ENCODE assay signal across 14 cellular contexts in genomic region chr3:196778755-196779154, GRCh38. TPM values are rescaled to one million over a fixed set of nuclear protein-coding genes. Genes with fewer than 3 reads are reported as not detected.
DNase-seq lines count a peak whose midpoint lies in the region; ATAC-seq, FAIRE-seq and TF ChIP-seq lines count a peak whose summit lies in the region.
"Had no signal": no experiment of that assay in that cellular context is flagged by ENCODE, and none has a peak within 500 bp of the region (broad histone marks: within the 10 kb centered on the region; RNA-seq: fewer than 3 reads in every experiment).

No MANE protein-coding gene starts in this region.

- H3K79me2 ChIP-seq in mammary epithelial cell (ENCODE audit: insufficient read depth, low read length) = peaks cover 85% of the 10 kb centered on the region
- H3K79me2 ChIP-seq in keratinocyte (ENCODE audit: control insufficient read depth, insufficient read depth, low read length) = peaks cover 69% of the 10 kb centered on the region

- H2AFZ ChIP-seq in mammary epithelial cell (ENCODE audit: low read depth, low read length) (no peak overlapping the region), keratinocyte (ENCODE audit: control insufficient read depth, low read length) (no peak overlapping the region)

- peak; percentile 81 for FAIRE-seq in keratinocyte (lab: Jason Lieb, UNC)

- H3K36me3 Mint-ChIP-seq in natural killer cell = no peaks in the 10 kb centered on the region
- H3K36me3 Mint-ChIP-seq in natural killer cell treated with Interleukin-12 subunit alpha and Interleukin-12 subunit beta and Interleukin-15 and Interleukin-18, amount 100 ng/mL, for 72 hours = peaks cover 14% of the 10 kb centered on the region

- no peak overlapping the region for H3K4me3 Mint-ChIP-seq in natural killer cell
- H3K4me3 Mint-ChIP-seq in natural killer cell treated with Interleukin-12 subunit alpha and Interleukin-12 subunit beta and Interleukin-15 and Interleukin-18, amount 100 ng/mL, for 72 hours = no peak overlapping the region
- H3K4me3 Mint-ChIP-seq: stimulated activated naive B cell treated with anti-CD40 and anti-IgM and Interleukin-4, amounts not matched to agents 10 μg/mL and 1 μg/mL and 100 μg/mL, for 72 hours had no signal

- H3K4me1 ChIP-seq in mammary epithelial cell (ENCODE audit: insufficient read depth, low read length) (peaks cover 32% of the 10 kb centered on the region), keratinocyte (ENCODE audit: control insufficient read depth, extremely low read depth, insufficient read depth, low read length) (peaks cover 37% of the 10 kb centered on the region), testis (peaks cover 10% of the 10 kb centered on the region)

- H3K9ac ChIP-seq in mammary epithelial cell (ENCODE audit: insufficient read depth, low read length) (no peak overlapping the region), keratinocyte (ENCODE audit: control insufficient read depth, extremely low read depth, insufficient read depth, low read length) (no peak overlapping the region)

- no peaks in the 10 kb centered on the region for H3K27me3 Mint-ChIP-seq in natural killer cell (ENCODE audit: low read depth in 2 of 2)
- no peaks in the 10 kb centered on the region for H3K27me3 Mint-ChIP-seq in natural killer cell treated with Interleukin-12 subunit alpha and Interleukin-12 subunit beta and Interleukin-15 and Interleukin-18, amount 100 ng/mL, for 72 hours
- H3K27me3 Mint-ChIP-seq: stimulated activated naive B cell treated with anti-CD40 and anti-IgM and Interleukin-4, amounts not matched to agents 10 μg/mL and 1 μg/mL and 100 μg/mL, for 72 hours had no signal

- 1% methylated on average over 4 of the region's 4 CpGs for WGBS in mammary epithelial cell (ENCODE audit: low coverage, missing lambda C conversion rate)
- 61 to 64% methylated on average over 4 of the region's 4 CpGs for WGBS in testis, 2 donors

- TF ChIP-seq POLR2A in testis (IDR thresholded peaks at IDR 0.05) = no peak

- no peaks in the 10 kb centered on the region for H3K9me3 ChIP-seq in mammary epithelial cell (replicated peaks; ENCODE audit: insufficient read depth, low read length)
- peaks cover 7% of the 10 kb centered on the region for H3K9me3 ChIP-seq in keratinocyte (ENCODE audit: control insufficient read depth, low read depth, low read length)
- no peaks in the 10 kb centered on the region for H3K9me3 ChIP-seq in testis

- no TSS peak for BruUV-seq in mammary epithelial cell (replicated peaks; lab: Mats Ljungman, UMichigan)

- H3K27ac ChIP-seq in mammary epithelial cell (ENCODE audit: insufficient read depth, low read depth, low read length) (peak overlapping the region; percentile 4), keratinocyte (ENCODE audit: control insufficient read depth, insufficient read depth, low read length) (peak overlapping the region; percentile 80), testis (peak overlapping the region; percentile 18 to 37)

- no peak for ATAC-seq in natural killer cell
- ATAC-seq in natural killer cell treated with Interleukin-12 subunit alpha and Interleukin-12 subunit beta and Interleukin-15 and Interleukin-18, amount 100 ng/mL, for 72 hours = no peak
- ATAC-seq: stimulated activated naive B cell treated with anti-CD40 and anti-IgM and Interleukin-4, amounts not matched to agents 10 μg/mL and 1 μg/mL and 100 μg/mL, for 72 hours had no signal

- H3K4me1 Mint-ChIP-seq in natural killer cell = peaks cover 53 to 59% of the 10 kb centered on the region in 2 donors
- peaks cover 43 to 47% of the 10 kb centered on the region in 2 donors for H3K4me1 Mint-ChIP-seq in natural killer cell treated with Interleukin-12 subunit alpha and Interleukin-12 subunit beta and Interleukin-15 and Interleukin-18, amount 100 ng/mL, for 72 hours (ENCODE audit: low read depth in 2 of 2)

- no peak overlapping the region for H3K4me3 ChIP-seq in mammary epithelial cell (replicated peaks in 1 of 3; ENCODE audit: insufficient read depth in 1 of 3, low read depth in 2 of 3, low read length in 3 of 3)
- peak overlapping the region in 2 of 3 experiments; percentile 16 to 34 for H3K4me3 ChIP-seq in keratinocyte (ENCODE audit: control insufficient read depth in 2 of 3, extremely low read depth in 1 of 3, insufficient read depth in 2 of 3, low read depth in 1 of 3, low read length in 3 of 3)
- H3K4me3 ChIP-seq in testis = no peak overlapping the region
- H3K4me3 ChIP-seq: lung had no signal

- intact Hi-C loops in natural killer cell (cut with micrococcal nuclease) = no loop called here
- intact Hi-C loops in mammary epithelial cell (cut with micrococcal nuclease) = loop anchor here (2.0 kb wide), 1 partner anchor 14 kb away; no protein-coding TSS in a partner anchor
- intact Hi-C loops in testis (cut with DNase I; ENCODE audit: low total_unique reads) = no loop called here
- intact Hi-C loops in posterior cingulate gyrus (cut with DNase I) = no loop called here

- H3K9me3 Mint-ChIP-seq in natural killer cell = no peaks in the 10 kb centered on the region
- H3K9me3 Mint-ChIP-seq in natural killer cell treated with Interleukin-12 subunit alpha and Interleukin-12 subunit beta and Interleukin-15 and Interleukin-18, amount 100 ng/mL, for 72 hours = no peaks in the 10 kb centered on the region

- dilution Hi-C loops in mammary epithelial cell (cut with HindIII; ENCODE audit: low sequenced_read_pairs) (no loop called here), keratinocyte (cut with MboI; ENCODE audit: extremely low pct_ligation_motif_present, low sequenced_read_pairs) (no loop called here)

- in situ Hi-C loops in mammary epithelial cell (cut with MboI; ENCODE audit: low sequenced_read_pairs in 2 of 2) = no loop called here

- H3K27me3 ChIP-seq in mammary epithelial cell (ENCODE audit: insufficient read depth, low read length) (no peaks in the 10 kb centered on the region), keratinocyte (ENCODE audit: control insufficient read depth, extremely low read depth, insufficient read depth, low read length) (no peaks in the 10 kb centered on the region), testis (no peaks in the 10 kb centered on the region)

- CTCF ChIA-PET in mammary epithelial cell (lab: Charles Lee; ENCODE audit: low non-redundant PET) = no interaction called here

- H4K20me1 ChIP-seq in mammary epithelial cell (ENCODE audit: insufficient read depth, low read length) (peaks cover 2% of the 10 kb centered on the region), keratinocyte (ENCODE audit: control insufficient read depth, extremely low read depth, insufficient read depth, low read length) (peaks cover 2% of the 10 kb centered on the region)

- DNase-seq in natural killer cell = no peak
- DNase-seq in natural killer cell treated with Interleukin-12 subunit alpha and Interleukin-12 subunit beta and Interleukin-15 and Interleukin-18, amount 100 ng/mL, for 72 hours (ENCODE audit: low spot score) = no peak
- DNase-seq in mammary epithelial cell = peak; percentile 84
- peak; percentile 93 for DNase-seq in keratinocyte (ENCODE audit: low read depth, low spot score)
- DNase-seq in testis = peak; percentile 33
- no peak for DNase-seq in NCI-H187 (lab: John Stamatoyannopoulos, UW)
- no peak for DNase-seq in NOMO-1 treated with dmso at 0.1 percent for 144 hours (lab: John Stamatoyannopoulos, UW; ENCODE audit: unreplicated experiment)
- no peak for DNase-seq in posterior cingulate gyrus
- DNase-seq: activated CD4-positive, CD25-positive, alpha-beta regulatory T cell treated with anti-CD3 and anti-CD28 coated beads, Interleukin-2, amount 50 U/mL, for 72 hours; activated gamma-delta T cell; SHP77 treated with DMSO at 0.1 percent for 48 hours; stimulated activated CD4-positive, alpha-beta T cell treated with anti-CD3 and anti-CD28 coated beads, Interleukin-12 subunit alpha, Interleukin-12 subunit beta, amount 100 ng/mL, for 4 hours; stimulated activated naive B cell treated with anti-CD40 and anti-IgM and Interleukin-4, amounts not matched to agents 10 μg/mL and 1 μg/mL and 100 μg/mL, for 72 hours had no signal

- no peaks in the 10 kb centered on the region for H3K9me1 ChIP-seq in keratinocyte (ENCODE audit: control insufficient read depth, extremely low read depth, insufficient read depth, low read length)

- TF ChIP-seq CTCF in natural killer cell (IDR thresholded peaks at IDR 0.05) = no peak
- TF ChIP-seq CTCF in mammary epithelial cell (conservative IDR thresholded peaks at IDR 0.05 in 1 of 2, IDR thresholded peaks at IDR 0.05 in 1 of 2; ENCODE audit: extremely low read depth in 1 of 2, insufficient read depth in 1 of 2, low read depth in 1 of 2, low read length in 2 of 2) = no peak
- TF ChIP-seq CTCF in keratinocyte (optimal IDR thresholded peaks at IDR 0.05 in 1 of 3, IDR thresholded peaks at IDR 0.05 in 1 of 3, conservative IDR thresholded peaks at IDR 0.05 in 1 of 3; ENCODE audit: extremely low read depth in 1 of 3, insufficient read depth in 2 of 3, low read length in 3 of 3) = no peak
- TF ChIP-seq CTCF in testis (IDR thresholded peaks at IDR 0.05) = no peak

- H3K4me2 ChIP-seq in mammary epithelial cell (ENCODE audit: insufficient read depth, low read depth, low read length) (peak overlapping the region; percentile 71), keratinocyte (ENCODE audit: control insufficient read depth, extremely low read depth, insufficient read depth, low read depth, low read length) (peak overlapping the region; percentile 75)

- H3K36me3 ChIP-seq in mammary epithelial cell (ENCODE audit: insufficient read depth, low read length) = no peaks in the 10 kb centered on the region
- peaks cover 16 to 21% of the 10 kb centered on the region in 2 experiments for H3K36me3 ChIP-seq in keratinocyte (ENCODE audit: control insufficient read depth in 2 of 2, extremely low read depth in 1 of 2, insufficient read depth in 2 of 2, low read length in 2 of 2)
- no peaks in the 10 kb centered on the region for H3K36me3 ChIP-seq in testis (ENCODE audit: low read depth, missing control alignments)

- peak overlapping the region; percentile 1 to 74 for H3K27ac Mint-ChIP-seq in natural killer cell
- H3K27ac Mint-ChIP-seq in natural killer cell treated with Interleukin-12 subunit alpha and Interleukin-12 subunit beta and Interleukin-15 and Interleukin-18, amount 100 ng/mL, for 72 hours = no peak overlapping the region
- H3K27ac Mint-ChIP-seq: stimulated activated naive B cell treated with anti-CD40 and anti-IgM and Interleukin-4, amounts not matched to agents 10 μg/mL and 1 μg/mL and 100 μg/mL, for 72 hours had no signal

RNA-seq across cellular contexts. Expression of gene PAK2, which starts 39.1 kb away (rescaled TPM):
- total RNA-seq in natural killer cell (10 to 100 TPM; 64.5 to 68.6 (median 66.4) TPM), mammary epithelial cell (10 to 100 TPM; 29.5 to 83.7 TPM), testis (10 to 100 TPM; 47.4 to 49.2 TPM)
- total RNA-seq in natural killer cell treated with Interleukin-12 subunit alpha and Interleukin-12 subunit beta and Interleukin-15 and Interleukin-18, amount 100 ng/mL, for 72 hours = 10 to 100 TPM; 70.1 to 83.3 TPM
- polyA plus RNA-seq in mammary epithelial cell (35.7 TPM), keratinocyte (37.2 to 59.4 TPM (median 52.3 TPM) in 3 replicates), testis (ENCODE audit: insufficient read depth, low read depth, low replicate concordance) (30.7 TPM)
- polyA minus RNA-seq in mammary epithelial cell (122 TPM), keratinocyte (72.5 to 135 TPM (median 133 TPM) in 3 replicates)
- 38.4 TPM for polyA plus RNA-seq in keratinocyte (2011; ENCODE audit: low read depth)
- polyA plus RNA-seq in keratinocyte (2011; cell fraction: cytosol; rRNA removed) = 51.8 and 77.0 TPM in 2 replicates
- polyA plus RNA-seq in keratinocyte (2011; cell fraction: nucleus; rRNA removed) = 51.8 and 58.4 TPM in 2 replicates
- 43.4 and 75.9 TPM in 2 replicates for polyA plus RNA-seq in keratinocyte (2012; ENCODE audit: low replicate concordance)
- 96.3 TPM for polyA minus RNA-seq in keratinocyte (2011; cell fraction: cytosol; rRNA and poly(A)+ RNA removed)
- polyA minus RNA-seq in keratinocyte (2011; cell fraction: nucleus; rRNA and poly(A)+ RNA removed) = 51.2 and 113 TPM in 2 replicates

Comparison
In these comparisons a context has a peak if more than half of its experiments do, and no peak if none do; other contexts are left out.
1. H3K27ac Mint-ChIP-seq: peak in natural killer cell (2 of 2); none in natural killer cell treated with Interleukin-12 subunit alpha and Interleukin-12 subunit beta and Interleukin-15 and Interleukin-18, amount 100 ng/mL, for 72 hours (0 of 2).
2. DNase-seq: peak in mammary epithelial cell (single experiment), keratinocyte (single experiment) and testis (single experiment); none in natural killer cell (single experiment), natural killer cell treated with Interleukin-12 subunit alpha and Interleukin-12 subunit beta and Interleukin-15 and Interleukin-18, amount 100 ng/mL, for 72 hours (single experiment), NCI-H187 (0 of 2), NOMO-1 treated with dmso at 0.1 percent for 144 hours (single experiment) and posterior cingulate gyrus (0 of 10).
3. H3K27ac ChIP-seq: peak in every context shown above with its lines; median percentile 80 in keratinocyte; 28 in testis; 4 in mammary epithelial cell.
4. H3K4me3 ChIP-seq: peak in keratinocyte (2 of 3); none in mammary epithelial cell (0 of 3) and testis (0 of 2).